ENCODE assay signal across 8 cellular contexts in the genomic region with DNA sequence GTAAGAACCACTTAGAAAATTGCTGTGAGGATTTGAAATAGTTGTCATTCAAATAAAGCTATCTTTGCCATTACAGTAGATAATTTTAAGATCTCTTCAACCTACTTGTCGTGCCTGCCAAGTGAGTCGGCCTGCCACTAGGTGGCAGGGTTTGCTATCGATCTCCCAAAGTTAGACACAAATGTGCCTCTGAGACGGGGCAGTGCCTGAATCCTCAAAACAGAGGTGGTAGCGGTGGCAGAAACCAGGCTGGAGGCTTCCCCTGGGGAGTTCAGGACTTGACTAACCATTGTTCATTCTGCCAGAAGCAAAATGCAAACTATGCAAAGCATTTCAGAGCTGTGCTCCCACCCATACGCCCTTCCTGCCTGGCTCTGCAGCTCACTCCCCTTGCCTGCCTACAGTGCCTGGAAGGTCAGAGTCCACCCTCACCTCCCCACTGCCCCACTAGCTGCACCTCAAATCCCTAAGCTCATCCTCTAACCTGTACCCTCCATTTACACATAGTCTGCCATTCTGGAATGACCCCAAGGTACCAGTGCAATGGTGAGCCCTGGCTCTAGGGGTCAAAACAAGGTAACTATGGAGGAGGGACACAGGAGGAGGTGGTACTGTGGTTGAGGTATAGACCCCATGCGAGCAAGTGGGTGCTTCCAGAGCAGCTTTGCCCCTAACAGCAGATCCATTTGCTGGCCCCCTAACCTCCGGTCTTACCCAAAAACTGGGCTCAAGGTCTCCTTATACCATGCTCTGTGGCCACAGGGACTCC.
DNase-seq lines count a peak whose midpoint lies in the region; FAIRE-seq and TF ChIP-seq lines count a peak whose summit lies in the region.

No MANE protein-coding gene starts in this region.

- no peak overlapping the region for H3K27ac ChIP-seq in SJSA1

- intact Hi-C loops in head of caudate nucleus (cut with DNase I) (no loop called here), posterior vena cava (cut with DNase I) (no loop called here)

- peaks cover 14% of the 10 kb centered on the region for H3K27me3 ChIP-seq in SJSA1 (replicated peaks)

- H3K9me3 ChIP-seq in SJSA1 (replicated peaks), result no peaks in the 10 kb centered on the region

- H3K36me3 ChIP-seq in SJSA1, result no peaks in the 10 kb centered on the region

- H3K4me3 ChIP-seq in SJSA1, result no peak overlapping the region

- peak; percentile 69 for DNase-seq in H4 (ENCODE audit: low spot score)
- peak; percentile 64 to 78 for DNase-seq in SJSA1 (ENCODE audit: low read depth in 1 of 2, low spot score in 2 of 2)
- peak; percentile 76 for DNase-seq in activated naive CD4-positive, alpha-beta T cell treated with Interleukin-2 at 50 U/mL for 16 hours
- DNase-seq in head of caudate nucleus, result peak; percentile 38 to 92 (median 80)
- DNase-seq in posterior vena cava (ENCODE audit: low spot score), result peak; percentile 92
- DNase-seq in urothelium cell line (ENCODE audit: low spot score), result peak; percentile 78

- H3K4me1 ChIP-seq in SJSA1 (replicated peaks), result peaks cover 4% of the 10 kb centered on the region; the same call in 1 of the 2 replicates

- TF ChIP-seq CTCF in LNCAP (IDR thresholded peaks at IDR 0.05), result peak; percentile 86

- FAIRE-seq in G401.6 (lab: Jason Lieb, UNC) (peak; percentile 76), urothelium cell line (lab: Jason Lieb, UNC) (peak; percentile 62)
